8 cellular contexts compared by ENCODE assay signal in the genomic region with DNA sequence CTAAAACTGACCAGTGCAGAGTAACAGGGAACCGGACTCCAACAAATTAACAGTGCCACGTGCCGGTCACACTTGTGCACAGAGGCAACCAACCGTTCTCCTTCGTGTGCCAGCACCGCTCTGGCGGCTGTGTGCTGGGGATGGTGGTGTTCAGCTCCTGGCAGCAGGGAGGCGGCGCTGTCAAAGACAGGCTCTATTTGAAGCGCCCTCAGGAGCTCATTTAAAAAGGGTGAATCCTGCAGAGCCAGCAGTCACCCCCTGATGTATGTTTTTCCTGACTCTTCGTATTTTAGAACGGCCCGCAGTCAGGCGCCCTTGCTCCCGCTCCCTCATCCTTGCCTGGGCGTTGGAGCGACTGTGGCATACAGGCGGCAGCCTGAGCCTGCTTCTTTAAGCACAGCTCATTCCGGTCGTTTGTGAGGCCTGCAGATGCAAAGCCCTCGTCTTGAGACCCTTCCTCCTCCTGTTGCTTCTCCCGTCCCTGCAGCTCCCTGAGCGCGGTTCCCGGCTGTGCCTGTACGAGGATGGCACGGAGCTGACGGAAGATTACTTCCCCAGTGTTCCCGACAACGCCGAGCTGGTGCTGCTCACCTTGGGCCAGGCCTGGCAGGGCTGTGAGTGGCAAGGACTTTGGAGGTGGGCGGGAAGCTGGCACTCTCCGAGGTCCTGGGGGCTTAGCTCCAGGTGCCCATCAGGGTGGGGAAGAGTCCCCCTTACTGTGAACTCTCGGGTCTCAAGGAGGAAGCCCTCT. TPM values are rescaled to one million over a fixed set of nuclear protein-coding genes. Genes with fewer than 3 reads are reported as not detected.
A peak's percentile ranks its signal among the peaks of the same experiment; 100 is the strongest.
DNase-seq lines count a peak whose midpoint lies in the region; ATAC-seq lines count a peak whose summit lies in the region.

No MANE protein-coding gene starts in this region.

- H3K4me3 ChIP-seq in ACC112 (ENCODE audit: low read depth, low read length), result peak overlapping the region; percentile 93
- H3K4me3 ChIP-seq in mucosa of stomach (ENCODE audit: low read length), result peak overlapping the region; percentile 97

- H3K36me3 Mint-ChIP-seq in effector memory CD8-positive, alpha-beta T cell (ENCODE audit: insufficient read depth), result peaks cover 20% of the 10 kb centered on the region

- ATAC-seq in effector memory CD8-positive, alpha-beta T cell (replicated peaks), result no peak
- ATAC-seq in GM18868 (IDR thresholded peaks at IDR 0.05; ENCODE audit: unreplicated experiment) (no peak), GM18861 (IDR thresholded peaks at IDR 0.05; ENCODE audit: unreplicated experiment) (no peak), GM21390 (IDR thresholded peaks at IDR 0.05; ENCODE audit: unreplicated experiment) (no peak)

- H3K9ac ChIP-seq in mucosa of stomach (ENCODE audit: low read length), result peak overlapping the region; percentile 78

- H2AFZ ChIP-seq in ACC112 (ENCODE audit: low read length, unreplicated experiment), result peak overlapping the region; percentile 5

- peaks cover 10% of the 10 kb centered on the region for H3K4me1 ChIP-seq in ACC112 (ENCODE audit: control insufficient read depth, insufficient read depth, low read length, unreplicated experiment)
- peaks cover 22% of the 10 kb centered on the region for H3K4me1 ChIP-seq in mucosa of stomach (ENCODE audit: control insufficient read depth, insufficient read depth, low read length)

- H3K27me3 ChIP-seq in ACC112 (ENCODE audit: insufficient read depth, low read length), result no peaks in the 10 kb centered on the region
- H3K27me3 ChIP-seq in mucosa of stomach (ENCODE audit: control insufficient read depth, insufficient read depth, low read length), result no peaks in the 10 kb centered on the region

- H3K36me3 ChIP-seq in ACC112 (ENCODE audit: insufficient read depth, low read length) (no peaks in the 10 kb centered on the region), mucosa of stomach (ENCODE audit: control insufficient read depth, insufficient read depth, low read length) (no peaks in the 10 kb centered on the region)

- peak; percentile 74 for DNase-seq in GM03348 (ENCODE audit: low spot score)
- peak; percentile 5 for DNase-seq in SK-MEL-5 (ENCODE audit: low read depth, low spot score)
- DNase-seq in effector memory CD8-positive, alpha-beta T cell, result no peak

- no peak overlapping the region for H3K27ac ChIP-seq in ACC112 (ENCODE audit: low read depth, low read length)

- H3K9me3 ChIP-seq in mucosa of stomach (ENCODE audit: control insufficient read depth, low read length), result no peaks in the 10 kb centered on the region

- H3K9me3 Mint-ChIP-seq in effector memory CD8-positive, alpha-beta T cell, result no peaks in the 10 kb centered on the region

- H3K27me3 Mint-ChIP-seq in effector memory CD8-positive, alpha-beta T cell, result no peaks in the 10 kb centered on the region

- in situ Hi-C loops in SK-MEL-5 (cut with HindIII; ENCODE audit: low pct_unique_long_range_greater_than_20kb, low sequenced_read_pairs), result no loop called here

- H3K27ac Mint-ChIP-seq in effector memory CD8-positive, alpha-beta T cell, result no peak overlapping the region

- H3K4me1 Mint-ChIP-seq in effector memory CD8-positive, alpha-beta T cell (ENCODE audit: low read depth in 2 of 2), result peaks cover 17 to 22% of the 10 kb centered on the region in 2 donors

- peak overlapping the region; percentile 99 for H3K4me3 Mint-ChIP-seq in effector memory CD8-positive, alpha-beta T cell

- H3K79me2 ChIP-seq in ACC112 (ENCODE audit: control insufficient read depth, insufficient read depth, low read length, unreplicated experiment), result peaks cover 16% of the 10 kb centered on the region

RNA-seq across cellular contexts. Expression of a gene that starts 1.1 kb away (rescaled TPM):
- total RNA-seq in SK-MEL-5 (2014; rRNA removed; shearing (Covaris generic)), result 8.0 and 10.0 TPM in 2 replicates
- polyA plus RNA-seq in SK-MEL-5 (2015; cell fraction: cytosol; rRNA removed), result 10.1 and 12.6 TPM in 2 replicates
- polyA plus RNA-seq in SK-MEL-5 (2015; cell fraction: nucleus; rRNA removed), result 31.4 and 36.7 TPM in 2 replicates

RNA-seq across cellular contexts. Expression of a gene that starts 1.4 kb away (rescaled TPM):
- total RNA-seq in SK-MEL-5 (2014; rRNA removed; shearing (Covaris generic)), result 10.6 and 19.6 TPM in 2 replicates
- 28.0 and 29.6 TPM in 2 replicates for polyA plus RNA-seq in SK-MEL-5 (2015; cell fraction: cytosol; rRNA removed)
- 25.5 and 63.9 TPM in 2 replicates for polyA plus RNA-seq in SK-MEL-5 (2015; cell fraction: nucleus; rRNA removed)

RNA-seq across cellular contexts. Expression of a gene that starts 41.7 kb away (rescaled TPM):
- 21.7 and 24.1 TPM in 2 replicates for total RNA-seq in SK-MEL-5 (2014; rRNA removed; shearing (Covaris generic))
- polyA plus RNA-seq in SK-MEL-5 (2015; cell fraction: cytosol; rRNA removed), result 24.3 and 26.3 TPM in 2 replicates
- polyA plus RNA-seq in SK-MEL-5 (2015; cell fraction: nucleus; rRNA removed), result 27.2 and 32.2 TPM in 2 replicates

Comparison
In these comparisons a context has a peak if more than half of its experiments do, and no peak if none do; other contexts are left out.
1. DNase-seq: peak in GM03348 (single experiment) and SK-MEL-5 (single experiment); none in effector memory CD8-positive, alpha-beta T cell (0 of 3).